ENCODE assay signal across 8 cellular contexts in genomic region chr1:165768513-165769394, GRCh38. TPM values are rescaled to one million over a fixed set of nuclear protein-coding genes. Genes with fewer than 3 reads are reported as not detected.
DNase-seq lines count a peak whose midpoint lies in the region; ATAC-seq and TF ChIP-seq lines count a peak whose summit lies in the region.

A gene with protein sequence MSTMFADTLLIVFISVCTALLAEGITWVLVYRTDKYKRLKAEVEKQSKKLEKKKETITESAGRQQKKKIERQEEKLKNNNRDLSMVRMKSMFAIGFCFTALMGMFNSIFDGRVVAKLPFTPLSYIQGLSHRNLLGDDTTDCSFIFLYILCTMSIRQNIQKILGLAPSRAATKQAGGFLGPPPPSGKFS (minus strand): TSS chr1:165768868. CDS start chr1:165768751, 117 bp downstream.

- peak within 1 kb of the TSS; percentile 98 to 99 for H3K27ac Mint-ChIP-seq in activated naive CD4-positive, alpha-beta T cell treated with anti-CD3 and anti-CD28 coated beads, Interleukin-2, amount 50 U/mL, for 72 hours

- ATAC-seq in HG02588 (IDR thresholded peaks at IDR 0.05; ENCODE audit: unreplicated experiment), result peak; percentile 100
- ATAC-seq in activated naive CD4-positive, alpha-beta T cell treated with anti-CD3 and anti-CD28 coated beads, Interleukin-2, amount 50 U/mL, for 72 hours, result peak; percentile 100

- H3K36me3 Mint-ChIP-seq in activated naive CD4-positive, alpha-beta T cell treated with anti-CD3 and anti-CD28 coated beads, Interleukin-2, amount 50 U/mL, for 72 hours, result peaks cover 44 to 51% of the 10 kb centered on the region in 2 donors

- H3K9me3 Mint-ChIP-seq in activated naive CD4-positive, alpha-beta T cell treated with anti-CD3 and anti-CD28 coated beads, Interleukin-2, amount 50 U/mL, for 72 hours, result no peaks in the 10 kb centered on the region

- peak within 1 kb of the TSS; percentile 8 for H3K27ac ChIP-seq in temporal lobe (ENCODE audit: low read depth, low read length)

- no peak for TF ChIP-seq CTCF in GM10266 (IDR thresholded peaks at IDR 0.05; ENCODE audit: control insufficient read depth, insufficient read depth, low read depth, missing control alignments)

- DNase-seq in GM10266 (ENCODE audit: extremely low spot score), result peak; percentile 92
- peak; percentile 99 for DNase-seq in NCI-H1092 treated with DMSO at 0.1 percent for 48 hours (lab: John Stamatoyannopoulos, UW)
- peak; percentile 100 for DNase-seq in SKM-1 (lab: John Stamatoyannopoulos, UW; ENCODE audit: unreplicated experiment)
- peak; percentile 88 to 94 for DNase-seq in activated naive CD4-positive, alpha-beta T cell treated with anti-CD3 and anti-CD28 coated beads, Interleukin-2, amount 50 U/mL, for 72 hours (ENCODE audit: low spot score in 2 of 2)
- DNase-seq in glomerular endothelial cell (ENCODE audit: extremely low read depth, low read depth, low spot score), result peak; percentile 97
- DNase-seq in occipital lobe (lab: John Stamatoyannopoulos, UW), result peak; percentile 95

RNA-seq across cellular contexts. Expression of the gene that starts here (rescaled TPM):
- 10 to 100 TPM; 58.1 to 72.0 TPM for total RNA-seq in activated naive CD4-positive, alpha-beta T cell treated with anti-CD3 and anti-CD28 coated beads, Interleukin-2, amount 50 U/mL, for 72 hours
- total RNA-seq in glomerular endothelial cell, result 47.3 and 50.1 TPM in 2 replicates
- 59.9 TPM for total RNA-seq in occipital lobe
- total RNA-seq in temporal lobe, result 43.5 TPM

Comparison
In these comparisons a context has a peak if more than half of its experiments do, and no peak if none do; other contexts are left out.
1. Peak in every context shown above with its lines: DNase-seq, ATAC-seq and H3K27ac ChIP-seq.